ENCODE assay signal across 23 cellular contexts in genomic region chr7:86645676-86646276, GRCh38. TPM values are rescaled to one million over a fixed set of nuclear protein-coding genes. Genes with fewer than 3 reads are reported as not detected.
"Had no signal": no experiment of that assay in that cellular context is flagged by ENCODE, and none has a peak within 500 bp of the region (broad histone marks: within the 10 kb centered on the region; RNA-seq: fewer than 3 reads in every experiment).

No MANE protein-coding gene starts in this region.

- H3K4me3 Mint-ChIP-seq: activated B cell treated with CpG ODN at 0.5 μM for 24 hours; activated CD4-positive, alpha-beta T cell treated with anti-CD3 and anti-CD28 coated beads, Interleukin-2, amount 10 ng/mL, durations not matched to agents 7 days and 5 days; activated naive CD8-positive, alpha-beta T cell treated with anti-CD3 and anti-CD28 coated beads, Interleukin-2, amount 10 ng/mL, durations not matched to agents 7 days and 5 days had no signal

- H3K36me3 ChIP-seq: breast epithelium, gastrocnemius medialis, heart right ventricle, upper lobe of left lung had no signal

- H3K9me3 Mint-ChIP-seq: activated B cell treated with CpG ODN at 0.5 μM for 24 hours; activated CD4-positive, alpha-beta T cell treated with anti-CD3 and anti-CD28 coated beads, Interleukin-2, amount 10 ng/mL, durations not matched to agents 7 days and 5 days; activated naive CD8-positive, alpha-beta T cell treated with anti-CD3 and anti-CD28 coated beads, Interleukin-2, amount 10 ng/mL, durations not matched to agents 7 days and 5 days; endodermal cell had no signal

- H3K27me3 ChIP-seq: testis had no signal

- H3K36me3 Mint-ChIP-seq: activated naive CD8-positive, alpha-beta T cell treated with anti-CD3 and anti-CD28 coated beads, Interleukin-2, amount 10 ng/mL, durations not matched to agents 7 days and 5 days had no signal

- DNase-seq: activated B cell treated with CpG ODN at 0.5 μM for 24 hours; activated CD4-positive, alpha-beta T cell treated with anti-CD3 and anti-CD28 coated beads, Interleukin-2, amount 10 ng/mL, durations not matched to agents 7 days and 5 days; activated CD8-positive, alpha-beta memory T cell treated with anti-CD3 and anti-CD28 coated beads for 24 hours; activated naive CD8-positive, alpha-beta T cell treated with anti-CD3 and anti-CD28 coated beads, Interleukin-2, amount 10 ng/mL, durations not matched to agents 7 days and 5 days; aorta; dermis blood vessel endothelial cell; gastrocnemius medialis; heart right ventricle; islet precursor cell; mammary epithelial cell; psoas muscle; stimulated activated CD4-positive, alpha-beta T cell treated with anti-CD3 and anti-CD28 coated beads, Interleukin-4, amount 100 ng/mL, for 4 hours; stimulated activated CD8-positive, alpha-beta memory T cell treated with anti-CD3 and anti-CD28 coated beads, Interleukin-4, amount 100 ng/mL, for 48 hours; stimulated activated naive CD8-positive, alpha-beta T cell treated with anti-CD3 and anti-CD28 coated beads, Interleukin-15, Interleukin-2, amounts not matched to agents 100 U/mL and 50 U/mL, for 24 hours; T-helper 2 cell; testis had no signal

- H3K4me1 ChIP-seq: breast epithelium had no signal

- FAIRE-seq: TTC549 had no signal

- H3K27ac ChIP-seq: breast epithelium, gastrocnemius medialis, heart right ventricle, psoas muscle, testis, upper lobe of left lung had no signal

- H3K27ac Mint-ChIP-seq: activated B cell treated with CpG ODN at 0.5 μM for 24 hours; activated CD4-positive, alpha-beta T cell treated with anti-CD3 and anti-CD28 coated beads, Interleukin-2, amount 10 ng/mL, durations not matched to agents 7 days and 5 days; activated naive CD8-positive, alpha-beta T cell treated with anti-CD3 and anti-CD28 coated beads, Interleukin-2, amount 10 ng/mL, durations not matched to agents 7 days and 5 days; endodermal cell had no signal

- ATAC-seq: gastrocnemius medialis; psoas muscle; stimulated activated naive CD8-positive, alpha-beta T cell treated with anti-CD3 and anti-CD28 coated beads, Interleukin-15, Interleukin-2, amounts not matched to agents 100 U/mL and 50 U/mL, for 24 hours had no signal

- H3K9me3 ChIP-seq: breast epithelium, gastrocnemius medialis, heart right ventricle, psoas muscle, testis, upper lobe of left lung had no signal

- H3K4me1 Mint-ChIP-seq: activated B cell treated with CpG ODN at 0.5 μM for 24 hours; activated CD4-positive, alpha-beta T cell treated with anti-CD3 and anti-CD28 coated beads, Interleukin-2, amount 10 ng/mL, durations not matched to agents 7 days and 5 days; activated naive CD8-positive, alpha-beta T cell treated with anti-CD3 and anti-CD28 coated beads, Interleukin-2, amount 10 ng/mL, durations not matched to agents 7 days and 5 days had no signal

- H3K4me3 ChIP-seq: psoas muscle, smooth muscle cell, upper lobe of left lung had no signal

RNA-seq across cellular contexts. Expression of gene GRM3, which starts 2.1 kb away (rescaled TPM):
- total RNA-seq: activated B cell treated with CpG ODN at 0.5 μM for 24 hours; activated CD4-positive, alpha-beta T cell treated with anti-CD3 and anti-CD28 coated beads, Interleukin-2, amount 10 ng/mL, durations not matched to agents 7 days and 5 days; activated naive CD8-positive, alpha-beta T cell treated with anti-CD3 and anti-CD28 coated beads, Interleukin-2, amount 10 ng/mL, durations not matched to agents 7 days and 5 days; aorta; breast epithelium; dermis blood vessel endothelial cell; epithelial cell of proximal tubule; gastrocnemius medialis; left lobe of liver; mammary epithelial cell; psoas muscle; smooth muscle cell; upper lobe of left lung had no signal
- polyA plus RNA-seq: aorta, mammary epithelial cell had no signal
